16 cellular contexts compared by ENCODE assay signal in the genomic region with DNA sequence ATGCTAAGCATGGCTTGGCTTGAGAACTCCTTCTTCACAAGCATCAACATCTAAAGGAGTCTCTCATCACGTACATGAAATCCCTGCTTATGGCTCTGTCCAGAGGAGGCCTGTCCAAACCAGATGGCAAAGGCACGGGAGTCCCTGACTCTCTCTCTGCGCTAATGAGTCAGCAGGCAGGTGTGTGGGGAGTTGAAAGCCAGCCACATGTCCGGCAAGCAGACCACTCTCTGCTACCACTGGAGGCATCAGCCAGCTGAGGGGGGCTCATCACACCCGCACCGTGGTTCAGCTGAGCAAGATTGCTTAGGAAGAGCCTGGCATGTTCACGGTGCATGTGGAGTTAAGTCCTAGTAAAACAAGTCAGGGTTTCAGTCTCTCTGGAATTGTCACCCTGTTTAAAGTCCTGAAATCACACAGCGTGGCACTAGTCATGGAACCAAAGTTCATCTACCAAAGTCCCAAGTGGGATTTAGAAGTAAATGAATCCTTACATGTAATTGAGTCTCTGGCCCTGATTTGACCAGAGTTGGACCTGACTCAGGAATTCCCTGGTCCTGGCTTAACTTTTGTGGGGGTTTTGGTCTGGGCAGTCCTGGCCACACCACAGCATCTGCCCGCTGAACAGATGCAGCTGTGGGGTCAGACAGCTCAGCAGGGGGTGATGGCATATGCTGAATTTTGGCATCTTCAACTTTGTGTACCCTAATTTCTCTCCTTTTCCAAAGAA.
"Had no signal": no experiment of that assay in that cellular context is flagged by ENCODE, and none has a peak within 500 bp of the region (broad histone marks: within the 10 kb centered on the region; RNA-seq: fewer than 3 reads in every experiment).

No MANE protein-coding gene starts in this region.

- DNase-seq: activated CD4-positive, alpha-beta T cell treated with anti-CD3 and anti-CD28 coated beads, Interleukin-2, amount 50 U/mL, for 1 hour; activated naive CD4-positive, alpha-beta T cell treated with anti-CD3 and anti-CD28 coated beads, Interleukin-2, amount 10 ng/mL, durations not matched to agents 7 days and 5 days; effector memory CD8-positive, alpha-beta T cell; foreskin keratinocyte; heart left ventricle; immature natural killer cell; mesenchymal stem cell; natural killer cell; stimulated activated CD4-positive, alpha-beta T cell treated with anti-CD3 and anti-CD28 coated beads, Interleukin-4, amount 100 ng/mL, for 4 hours; stimulated activated CD8-positive, alpha-beta memory T cell treated with anti-CD3 and anti-CD28 coated beads, Interleukin-4, amount 100 ng/mL, for 48 hours; stimulated activated naive CD4-positive, alpha-beta T cell treated with Interleukin-2 at 50 U/mL for 16 hours; substantia nigra had no signal

- H3K4me3 Mint-ChIP-seq: activated naive CD4-positive, alpha-beta T cell treated with anti-CD3 and anti-CD28 coated beads, Interleukin-2, amount 10 ng/mL, durations not matched to agents 7 days and 5 days; dendritic cell treated with granulocyte-macrophage colony-stimulating factor and Interleukin-4, amounts not matched to agents 40 ng/mL and 50 ng/mL, for 4 days; effector memory CD8-positive, alpha-beta T cell; immature natural killer cell; natural killer cell had no signal

- H3K9me3 Mint-ChIP-seq: activated naive CD4-positive, alpha-beta T cell treated with anti-CD3 and anti-CD28 coated beads, Interleukin-2, amount 10 ng/mL, durations not matched to agents 7 days and 5 days; dendritic cell treated with granulocyte-macrophage colony-stimulating factor and Interleukin-4, amounts not matched to agents 40 ng/mL and 50 ng/mL, for 4 days; immature natural killer cell; natural killer cell had no signal

- H3K27me3 Mint-ChIP-seq: activated naive CD4-positive, alpha-beta T cell treated with anti-CD3 and anti-CD28 coated beads, Interleukin-2, amount 10 ng/mL, durations not matched to agents 7 days and 5 days; dendritic cell treated with granulocyte-macrophage colony-stimulating factor and Interleukin-4, amounts not matched to agents 40 ng/mL and 50 ng/mL, for 4 days had no signal

- H3K9me3 ChIP-seq: heart left ventricle, right atrium auricular region, tibial nerve had no signal

- ATAC-seq: effector memory CD8-positive, alpha-beta T cell; foreskin keratinocyte; heart left ventricle; natural killer cell had no signal

- H3K27ac ChIP-seq: foreskin keratinocyte, heart left ventricle, right atrium auricular region, tibial nerve had no signal

- H3K36me3 Mint-ChIP-seq: activated naive CD4-positive, alpha-beta T cell treated with anti-CD3 and anti-CD28 coated beads, Interleukin-2, amount 10 ng/mL, durations not matched to agents 7 days and 5 days; immature natural killer cell; natural killer cell had no signal

- H3K27me3 ChIP-seq: foreskin keratinocyte, right atrium auricular region, tibial nerve had no signal

- H3K4me3 ChIP-seq: heart left ventricle, right atrium auricular region, smooth muscle cell, tibial nerve had no signal

- H3K27ac Mint-ChIP-seq: activated naive CD4-positive, alpha-beta T cell treated with anti-CD3 and anti-CD28 coated beads, Interleukin-2, amount 10 ng/mL, durations not matched to agents 7 days and 5 days; dendritic cell treated with granulocyte-macrophage colony-stimulating factor and Interleukin-4, amounts not matched to agents 40 ng/mL and 50 ng/mL, for 4 days; effector memory CD8-positive, alpha-beta T cell; immature natural killer cell; natural killer cell had no signal

- H3K36me3 ChIP-seq: heart left ventricle, right atrium auricular region, tibial nerve had no signal

- H3K4me1 ChIP-seq: foreskin keratinocyte, right atrium auricular region, tibial nerve had no signal

- H3K4me1 Mint-ChIP-seq: activated naive CD4-positive, alpha-beta T cell treated with anti-CD3 and anti-CD28 coated beads, Interleukin-2, amount 10 ng/mL, durations not matched to agents 7 days and 5 days; immature natural killer cell; natural killer cell had no signal
